ENCODE assay signal across 8 cellular contexts in the genomic region with DNA sequence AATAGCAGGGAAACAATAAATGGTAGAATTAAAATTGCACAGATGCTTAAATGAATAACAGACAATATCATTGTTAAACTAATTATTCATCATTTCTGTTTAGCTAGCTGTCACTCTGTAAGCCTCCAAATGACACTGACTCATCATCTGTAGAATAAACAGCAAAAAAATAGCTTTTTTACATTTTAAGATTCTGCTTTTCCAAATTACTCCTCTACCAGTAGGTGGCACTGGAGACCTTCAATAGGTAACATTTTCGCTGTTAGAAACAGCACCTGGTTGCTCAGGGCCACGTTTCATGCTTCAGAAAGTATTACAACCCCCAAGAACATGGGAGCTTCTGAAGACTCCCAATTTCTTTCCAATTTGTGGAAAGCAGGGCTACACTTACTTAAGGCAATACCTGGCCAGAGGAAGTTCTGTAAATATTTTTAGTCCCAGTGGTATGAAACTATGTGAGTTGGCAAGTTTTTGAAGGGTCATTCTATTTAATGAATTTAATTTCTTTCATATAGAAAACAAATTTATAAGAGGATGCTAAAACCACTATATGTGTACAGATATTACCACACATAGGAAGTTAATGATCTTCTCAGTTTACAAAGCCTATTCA. TPM values are rescaled to one million over a fixed set of nuclear protein-coding genes. Genes with fewer than 3 reads are reported as not detected.
A peak's percentile ranks its signal among the peaks of the same experiment; 100 is the strongest.
DNase-seq lines count a peak whose midpoint lies in the region; ATAC-seq, FAIRE-seq and TF ChIP-seq lines count a peak whose summit lies in the region.

No MANE protein-coding gene starts in this region.

- H3K9me3 ChIP-seq in Caco-2 = no peaks in the 10 kb centered on the region
- no peaks in the 10 kb centered on the region for H3K9me3 ChIP-seq in right lobe of liver

- POLR2A ChIA-PET in Caco-2 (lab: Charles Lee) = no interaction called here

- no peak overlapping the region for H3K27ac Mint-ChIP-seq in Caco-2 (ENCODE audit: unreplicated experiment)

- no peaks in the 10 kb centered on the region for H3K36me3 ChIP-seq in Caco-2 (ENCODE audit: control insufficient read depth, insufficient read depth, low read length)
- H3K36me3 ChIP-seq in right lobe of liver = no peaks in the 10 kb centered on the region

- BruUV-seq in Caco-2 (replicated peaks; lab: Mats Ljungman, UMichigan) = no TSS peak

- H3K36me3 Mint-ChIP-seq in Caco-2 (ENCODE audit: insufficient read depth, unreplicated experiment) = no peaks in the 10 kb centered on the region

- H3K4me3 ChIP-seq in Caco-2 (ENCODE audit: low read depth, low read length) (no peak overlapping the region), astrocyte of the spinal cord (ENCODE audit: low read depth, low read length) (no peak overlapping the region), right lobe of liver (no peak overlapping the region)

- TF ChIP-seq CTCF in Caco-2 (IDR thresholded peaks at IDR 0.05; ENCODE audit: insufficient read depth in 1 of 2, low read depth in 1 of 2, low read length in 1 of 2, severe bottlenecking in 1 of 2, unreplicated experiment in 1 of 2) (peak; percentile 74 to 83), astrocyte of the spinal cord (IDR thresholded peaks at IDR 0.05; ENCODE audit: low read depth, low read length) (peak; percentile 78), right lobe of liver (IDR thresholded peaks at IDR 0.05) (peak; percentile 58 to 76 (median 71))

- H3K27ac ChIP-seq in right lobe of liver = no peak overlapping the region

- intact Hi-C loops in Caco-2 (cut with micrococcal nuclease; ENCODE audit: unreplicated experiment) = loop anchor here (1.0 to 10.0 kb wide), 3 partner anchors 129 to 363 kb away; no protein-coding TSS in a partner anchor
- intact Hi-C loops in right lobe of liver (cut with DNase I) = no loop called here

- peak; percentile 69 for ATAC-seq in GM18858 (IDR thresholded peaks at IDR 0.05; ENCODE audit: unreplicated experiment)
- peak; percentile 79 for ATAC-seq in HG03354 (IDR thresholded peaks at IDR 0.05; ENCODE audit: poor library complexity, severe bottlenecking, unreplicated experiment)
- ATAC-seq in right lobe of liver = peak; percentile 69 to 81 (median 73)
- no peak for ATAC-seq in HG03439 (IDR thresholded peaks at IDR 0.05; ENCODE audit: unreplicated experiment)

- FAIRE-seq in urothelium cell line (lab: Jason Lieb, UNC) = no peak

- CTCF ChIA-PET in Caco-2 (lab: Charles Lee) = interaction anchor here (0.6 to 1.2 kb wide), 8 partner anchors 9 to 1137 kb away, joined by 3 to 5 read pairs (median 4); no protein-coding TSS in a partner anchor

- H3K4me1 Mint-ChIP-seq in Caco-2 (ENCODE audit: low read depth, unreplicated experiment) = no peaks in the 10 kb centered on the region

- in situ Hi-C loops in astrocyte of the spinal cord (cut with HindIII; ENCODE audit: low sequenced_read_pairs) = no loop called here

- no peak overlapping the region for H3K4me3 Mint-ChIP-seq in Caco-2 (ENCODE audit: unreplicated experiment)

- H3K27me3 ChIP-seq in Caco-2 (replicated peaks; ENCODE audit: control insufficient read depth, insufficient read depth, low read length) (no peaks in the 10 kb centered on the region), right lobe of liver (no peaks in the 10 kb centered on the region)

- DNase-seq in Caco-2 = peak; percentile 35 to 53
- peak; percentile 78 for DNase-seq in NCI-H510A treated with DMSO at 0.1 percent for 48 hours (lab: John Stamatoyannopoulos, UW)
- DNase-seq in astrocyte of the spinal cord (ENCODE audit: low read depth, low spot score) = peak; percentile 64
- no peak for DNase-seq in right lobe of liver
- DNase-seq in urothelium cell line (ENCODE audit: low spot score) = peak; percentile 41

- 3% methylated on average over 2 of the region's 2 CpGs for WGBS in right lobe of liver (ENCODE audit: insufficient coverage, low coverage, low lambda C conversion rate, missing lambda C conversion rate)

- no peak for TF ChIP-seq POLR2A in right lobe of liver (IDR thresholded peaks at IDR 0.05)

- no peaks in the 10 kb centered on the region for H3K4me1 ChIP-seq in Caco-2
- no peaks in the 10 kb centered on the region for H3K4me1 ChIP-seq in right lobe of liver

- no peaks in the 10 kb centered on the region for H3K27me3 Mint-ChIP-seq in Caco-2 (ENCODE audit: insufficient read depth, unreplicated experiment)

- no peaks in the 10 kb centered on the region for H3K9me3 Mint-ChIP-seq in Caco-2 (ENCODE audit: unreplicated experiment)

RNA-seq across cellular contexts. Expression of a gene that starts 45.4 kb away (rescaled TPM):
- total RNA-seq in Caco-2 (2022) (9.3 and 11.0 TPM in 2 replicates), right lobe of liver (1 to 10 TPM in 3 of 6 experiments, under 1 TPM in 3; 0.42 to 9.5 (median 0.97) TPM)

Comparison
In these comparisons a context has a peak if more than half of its experiments do, and no peak if none do; other contexts are left out.
1. DNase-seq: peak in Caco-2 (2 of 2), NCI-H510A treated with DMSO at 0.1 percent for 48 hours (single experiment), astrocyte of the spinal cord (single experiment) and urothelium cell line (single experiment); none in right lobe of liver (0 of 3).
2. Peak in every context shown above with its lines, with median percentiles within 50 percentile points of each other: CTCF ChIP-seq.